Comparison of ENCODE assay signal across 9 cellular contexts in genomic region chr1:14113841-14114567, GRCh38.
A peak's percentile ranks its signal among the peaks of the same experiment; 100 is the strongest.
DNase-seq lines count a peak whose midpoint lies in the region; ATAC-seq, FAIRE-seq and TF ChIP-seq lines count a peak whose summit lies in the region.
"Had no signal": no experiment of that assay in that cellular context is flagged by ENCODE, and none has a peak within 500 bp of the region (broad histone marks: within the 10 kb centered on the region; RNA-seq: fewer than 3 reads in every experiment).

No MANE protein-coding gene starts in this region.

- WGBS in SK-N-SH (ENCODE audit: low lambda C conversion rate) = 4% methylated on average over 11 of the region's 15 CpGs
- 18% methylated on average over 11 of the region's 15 CpGs for WGBS in HepG2 (ENCODE audit: low lambda C conversion rate)

- no TSS peak for BruUV-seq in HepG2 (replicated peaks; lab: Mats Ljungman, UMichigan)

- H3K79me2 ChIP-seq in SK-N-SH (ENCODE audit: insufficient read depth) (no peaks in the 10 kb centered on the region), HepG2 (ENCODE audit: insufficient read depth, low read length) (no peaks in the 10 kb centered on the region)

- TF ChIP-seq POLR2A in HepG2 (IDR thresholded peaks at IDR 0.05; ENCODE audit: insufficient read depth in 1 of 2, low read depth in 2 of 2, low read length in 2 of 2) = no peak

- DNase-seq in SK-N-SH (peak; percentile 51), NCI-H2196 (lab: John Stamatoyannopoulos, UW; ENCODE audit: unreplicated experiment) (peak; percentile 67), cardiac fibroblast (ENCODE audit: low read depth in 2 of 2) (peak; percentile 5 to 79), HepG2 (ENCODE audit: low spot score) (no peak), NCI-H226 (no peak), CD14-positive monocyte (ENCODE audit: low spot score) (no peak)

- no peaks in the 10 kb centered on the region for H3K36me3 Mint-ChIP-seq in CD14-positive monocyte

- H3K27me3 Mint-ChIP-seq in CD14-positive monocyte (ENCODE audit: low read depth in 3 of 3) = peaks cover 3 to 7% (median 5%) of the 10 kb centered on the region in 3 donors

- no peaks in the 10 kb centered on the region for H3K4me1 Mint-ChIP-seq in CD14-positive monocyte

- no peak overlapping the region for H3K27ac Mint-ChIP-seq in CD14-positive monocyte

- TF ChIP-seq CTCF in SK-N-SH (IDR thresholded peaks at IDR 0.05) = no peak
- no peak for TF ChIP-seq CTCF in cardiac fibroblast (IDR thresholded peaks at IDR 0.05; ENCODE audit: low read depth, low read length)
- peak; percentile 73 for TF ChIP-seq CTCF in HepG2 (CRISPR knock-in tag; IDR thresholded peaks at IDR 0.05)
- no peak for TF ChIP-seq CTCF in CD14-positive monocyte (IDR thresholded peaks at IDR 0.05)

- H3K9me2 ChIP-seq in SK-N-SH = no peaks in the 10 kb centered on the region

- H3K4me3 ChIP-seq in SK-N-SH (ENCODE audit: low read depth in 2 of 2, low read length in 1 of 2) (peak overlapping the region in 1 of 2 experiments; percentile 47; a peak in 1 of 4 replicates), cardiac fibroblast (replicated peaks in 1 of 2; ENCODE audit: low read depth in 2 of 2, low read length in 2 of 2) (no peak overlapping the region), HepG2 (replicated peaks in 1 of 3; ENCODE audit: insufficient read depth in 1 of 3, low read depth in 2 of 3, low read length in 3 of 3) (no peak overlapping the region)
- H3K4me3 ChIP-seq: skin epidermis had no signal

- H4K20me1 ChIP-seq in SK-N-SH (ENCODE audit: insufficient read depth) (no peaks in the 10 kb centered on the region), HepG2 (ENCODE audit: insufficient read depth, low read length) (no peaks in the 10 kb centered on the region)

- POLR2A ChIA-PET in SK-N-SH (lab: Yijun Ruan, JAX) = no interaction called here
- POLR2A ChIA-PET in HepG2 (lab: Yijun Ruan, JAX) = no interaction called here

- H3K4me1 ChIP-seq in SK-N-SH (ENCODE audit: control insufficient read depth in 1 of 2, insufficient read depth in 2 of 2, low read depth in 1 of 2, low read length in 1 of 2) (no peaks in the 10 kb centered on the region; a peak in 1 of 4 replicates), HepG2 (ENCODE audit: insufficient read depth, low read length) (no peaks in the 10 kb centered on the region)

- H3K9ac ChIP-seq in SK-N-SH (no peak overlapping the region), HepG2 (ENCODE audit: insufficient read depth, low read depth, low read length) (no peak overlapping the region)

- peak overlapping the region in 1 of 2 donors; percentile 6 for H3K4me3 Mint-ChIP-seq in CD14-positive monocyte

- no peaks in the 10 kb centered on the region for H3F3A ChIP-seq in SK-N-SH (replicated peaks; ENCODE audit: insufficient read depth)

- H3K27ac ChIP-seq in SK-N-SH (ENCODE audit: low read depth in 2 of 2, low read length in 1 of 2) (no peak overlapping the region), HepG2 (ENCODE audit: extremely low read length, insufficient read depth, low read length) (no peak overlapping the region)
- H3K27ac ChIP-seq: skin epidermis had no signal

- peaks cover 0 to 6% (median 0%) of the 10 kb centered on the region in 7 donors for H3K9me3 Mint-ChIP-seq in CD14-positive monocyte

- in situ Hi-C loops in HepG2 (cut with HindIII; ENCODE audit: extremely low pct_ligation_motif_present, low pct_unique_long_range_greater_than_20kb) = no loop called here

- ATAC-seq in SK-N-SH treated with all-trans-retinoic acid at 6 μM for 48 hours (no peak), HepG2 (peak; percentile 69), HG03460 (IDR thresholded peaks at IDR 0.05; ENCODE audit: unreplicated experiment) (no peak)

- H3K9me3 ChIP-seq in SK-N-SH (no peaks in the 10 kb centered on the region), HepG2 (ENCODE audit: low read length) (no peaks in the 10 kb centered on the region)

- FAIRE-seq in HepG2 (lab: Jason Lieb, UNC) = no peak

- CTCF ChIA-PET in SK-N-SH (lab: Yijun Ruan, JAX) (interaction anchor here (0.6 to 1.6 kb wide), 30 partner anchors 11 to 985 kb away, joined by 3 to 13 read pairs (median 4); partner anchors contain the start of gene KAZN), HepG2 (lab: Yijun Ruan, JAX; ENCODE audit: low intra/inter-chr PET ratio, low total read pairs) (no interaction called here)

- H3K4me2 ChIP-seq in SK-N-SH = no peak overlapping the region
- no peak overlapping the region for H3K4me2 ChIP-seq in HepG2 (ENCODE audit: low read depth, low read length)

- no peaks in the 10 kb centered on the region for H3K27me3 ChIP-seq in SK-N-SH (ENCODE audit: insufficient read depth)
- H3K27me3 ChIP-seq in HepG2 (ENCODE audit: control insufficient read depth in 1 of 2, insufficient read depth in 2 of 2, low read length in 2 of 2) = no peaks in the 10 kb centered on the region

- TF ChIP-seq RAD21 in SK-N-SH (IDR thresholded peaks at IDR 0.05; ENCODE audit: low read length) (peak; percentile 78), HepG2 (CRISPR knock-in tag; IDR thresholded peaks at IDR 0.05) (0 out of 2 replicates have a peak, but pooled peaks have one; percentile 21)

- TF ChIP-seq EP300 in SK-N-SH (IDR thresholded peaks at IDR 0.05; ENCODE audit: borderline replicate concordance in 1 of 2, low read depth in 1 of 2, low read length in 1 of 2) (no peak), HepG2 (IDR thresholded peaks at IDR 0.05; ENCODE audit: low read depth in 2 of 2, low read length in 2 of 2) (no peak), HepG2 (CRISPR knock-in tag; IDR thresholded peaks at IDR 0.05; ENCODE audit: borderline replicate concordance) (no peak)

- no peaks in the 10 kb centered on the region for H3K36me3 ChIP-seq in SK-N-SH (replicated peaks in 1 of 2; ENCODE audit: control insufficient read depth in 1 of 2, insufficient read depth in 2 of 2, low read length in 1 of 2)
- no peaks in the 10 kb centered on the region for H3K36me3 ChIP-seq in HepG2 (replicated peaks in 1 of 2; ENCODE audit: control insufficient read depth in 1 of 2, insufficient read depth in 2 of 2, low read length in 2 of 2)

- intact Hi-C loops in HepG2 (cut with micrococcal nuclease; ENCODE audit: unreplicated experiment) = no loop called here
- intact Hi-C loops in CD14-positive monocyte (cut with micrococcal nuclease) = no loop called here

- H2AFZ ChIP-seq in SK-N-SH (ENCODE audit: low read depth) (no peak overlapping the region), HepG2 (ENCODE audit: low read length) (no peak overlapping the region)

TF ChIP-seq in SK-N-SH, 30 proteins besides CTCF, POLR2A, EP300 and RAD21:
- TF ChIP-seq NRF1 (IDR thresholded peaks at IDR 0.05; ENCODE audit: low read depth, low read length) (no peak), SMC3 (IDR thresholded peaks at IDR 0.05; ENCODE audit: low read depth, low read length) (peak; percentile 55; the same call in 1 of the 2 replicates)
TF ChIP-seq in SK-N-SH: peak in this region for 1.

TF ChIP-seq in SK-N-SH treated with all-trans-retinoic acid at 6 μM for 48 hours, 23 proteins besides CTCF, POLR2A, EP300 and RAD21 (continues in another document):
- no peak for TF ChIP-seq ESRRG (CRISPR knock-in tag; IDR thresholded peaks at IDR 0.05)
- no peak for TF ChIP-seq BACH2 (CRISPR knock-in tag; IDR thresholded peaks at IDR 0.05; ENCODE audit: borderline replicate concordance)
- no peak for TF ChIP-seq ZNF8 (CRISPR knock-in tag; IDR thresholded peaks at IDR 0.05)
- no peak for TF ChIP-seq ZC3H10 (CRISPR knock-in tag; IDR thresholded peaks at IDR 0.05)
- no peak for TF ChIP-seq ZNF565 (CRISPR knock-in tag; conservative IDR thresholded peaks at IDR 0.05; ENCODE audit: low read depth)
- TF ChIP-seq PPARA (CRISPR knock-in tag; IDR thresholded peaks at IDR 0.05; ENCODE audit: borderline replicate concordance) = no peak
- no peak for TF ChIP-seq PATZ1 (CRISPR knock-in tag; IDR thresholded peaks at IDR 0.05; ENCODE audit: borderline replicate concordance)
- TF ChIP-seq ARNTL (CRISPR knock-in tag; IDR thresholded peaks at IDR 0.05; ENCODE audit: borderline replicate concordance, low read depth) = no peak

TF ChIP-seq in HepG2, 621 proteins besides CTCF, POLR2A, EP300 and RAD21:
- TF ChIP-seq STAG1 (CRISPR knock-in tag; IDR thresholded peaks at IDR 0.05) = peak; percentile 75
- 0 out of 2 replicates have a peak, but pooled peaks have one; percentile 28 for TF ChIP-seq ZNF605 (CRISPR knock-in tag; IDR thresholded peaks at IDR 0.05)
- TF ChIP-seq XRCC5 (optimal IDR thresholded peaks at IDR 0.05; ENCODE audit: low read length) = peak; percentile 19
- TF ChIP-seq KDM2A (CRISPR knock-in tag; IDR thresholded peaks at IDR 0.05; ENCODE audit: borderline replicate concordance, low read depth) = no peak
- TF ChIP-seq ZFX (CRISPR knock-in tag; IDR thresholded peaks at IDR 0.05; ENCODE audit: low read depth) = peak; percentile 31; the same call in 1 of the 2 replicates
- TF ChIP-seq ZMYM4 (CRISPR knock-in tag; IDR thresholded peaks at IDR 0.05) = no peak
- peak; percentile 49; the same call in 1 of the 2 replicates for TF ChIP-seq SMC3 (IDR thresholded peaks at IDR 0.05; ENCODE audit: low read length)
TF ChIP-seq in HepG2: peak in this region for 5.

Comparison
In these comparisons a context has a peak if more than half of its experiments do, and no peak if none do; other contexts are left out.
1. DNase-seq: peak in SK-N-SH (single experiment), NCI-H2196 (single experiment) and cardiac fibroblast (2 of 2); none in HepG2 (single experiment), NCI-H226 (single experiment) and CD14-positive monocyte (single experiment).
2. Of the 25 proteins assayed by ChIP-seq in both HepG2 and SK-N-SH: peak only in HepG2: CTCF; only in SK-N-SH: none; in both: RAD21 and SMC3; in neither: 22.